In the genomic region with DNA sequence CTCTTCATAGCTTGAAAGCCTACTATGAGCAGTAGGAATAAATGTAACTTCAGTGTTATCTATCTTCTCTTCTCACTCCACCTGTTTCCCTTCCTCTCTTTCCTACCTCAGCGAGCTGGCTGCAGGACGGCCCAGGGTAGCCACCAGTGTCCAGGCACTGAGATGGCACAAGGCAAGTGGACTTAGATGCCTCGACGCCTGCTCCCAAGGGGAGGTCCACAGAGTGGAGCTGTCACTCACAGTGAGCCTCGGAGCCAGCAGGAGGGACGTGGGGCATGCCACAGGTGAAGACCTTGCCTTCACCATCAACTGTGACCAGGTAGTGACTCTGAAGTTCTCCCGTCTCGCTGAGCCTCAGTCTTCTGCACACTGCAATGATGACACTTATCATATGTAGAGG, we compare ENCODE assay signal across 14 cellular contexts.
A peak's percentile ranks its signal among the peaks of the same experiment; 100 is the strongest.
DNase-seq lines count a peak whose midpoint lies in the region; ATAC-seq and TF ChIP-seq lines count a peak whose summit lies in the region.
"Had no signal": no experiment of that assay in that cellular context is flagged by ENCODE, and none has a peak within 500 bp of the region (broad histone marks: within the 10 kb centered on the region; RNA-seq: fewer than 3 reads in every experiment).

No MANE protein-coding gene starts in this region.

- H3K4me3 ChIP-seq in HEK293 (ENCODE audit: low read depth, low read length) (no peak overlapping the region), neuronal stem cell (ENCODE audit: low read length in 2 of 2) (no peak overlapping the region), upper lobe of right lung (no peak overlapping the region), stomach (no peak overlapping the region)
- H3K4me3 ChIP-seq: HAP-1 had no signal

- H3K4ac ChIP-seq in neuronal stem cell (ENCODE audit: low read length) = no peak overlapping the region

- no peak overlapping the region for H3K4me2 ChIP-seq in neuronal stem cell (ENCODE audit: insufficient read depth, low read length, poor library complexity, severe bottlenecking)

- H2BK15ac ChIP-seq in neuronal stem cell (ENCODE audit: low read length) = no peak overlapping the region

- H3K4me1 ChIP-seq in HEK293 (ENCODE audit: control insufficient read depth, insufficient read depth, low read length) (no peaks in the 10 kb centered on the region), neuronal stem cell (ENCODE audit: control insufficient read depth in 2 of 2, insufficient read depth in 1 of 2, low read depth in 1 of 2, low read length in 2 of 2) (peaks cover 0 to 5% of the 10 kb centered on the region in 2 donors), upper lobe of right lung (no peaks in the 10 kb centered on the region), stomach (no peaks in the 10 kb centered on the region)
- H3K4me1 ChIP-seq: HAP-1 had no signal

- POLR2A ChIA-PET in HEK293 (lab: Yijun Ruan, JAX) = no interaction called here

- H3K14ac ChIP-seq in neuronal stem cell (ENCODE audit: low read length) = no peak overlapping the region

- H2BK5ac ChIP-seq in neuronal stem cell (ENCODE audit: low read length) = no peak overlapping the region

- H2BK120ac ChIP-seq in neuronal stem cell (ENCODE audit: low read depth, low read length) = no peak overlapping the region

- H4K91ac ChIP-seq in neuronal stem cell (ENCODE audit: low read depth, low read length, poor library complexity) = no peak overlapping the region

- ATAC-seq in upper lobe of right lung (no peak), HG02938 (IDR thresholded peaks at IDR 0.05; ENCODE audit: unreplicated experiment) (no peak)

- TF ChIP-seq POLR2A in stomach (IDR thresholded peaks at IDR 0.05) = no peak

- no peak overlapping the region for H2AFZ ChIP-seq in neuronal stem cell (ENCODE audit: low read length)

- H4K8ac ChIP-seq in neuronal stem cell (ENCODE audit: low read depth, low read length) = no peak overlapping the region

- peak overlapping the region; percentile 15 for H3K9ac ChIP-seq in neuronal stem cell (ENCODE audit: low read depth, low read length, poor library complexity)

- no peak overlapping the region for H2AK5ac ChIP-seq in neuronal stem cell (ENCODE audit: low read depth, low read length)

- TF ChIP-seq CTCF in HEK293 (tag by site-specific recombination; IDR thresholded peaks at IDR 0.05) (no peak), upper lobe of right lung (IDR thresholded peaks at IDR 0.05) (no peak), stomach (IDR thresholded peaks at IDR 0.05) (no peak)

- H3K79me1 ChIP-seq in neuronal stem cell (ENCODE audit: low read depth, low read length) = no peaks in the 10 kb centered on the region

- no peak overlapping the region for H3K18ac ChIP-seq in neuronal stem cell (ENCODE audit: low read length)

- no peak overlapping the region for H3K23ac ChIP-seq in neuronal stem cell (ENCODE audit: low read depth, low read length, poor library complexity)

- H2BK12ac ChIP-seq in neuronal stem cell (ENCODE audit: low read length) = no peak overlapping the region

- H3K9me3 ChIP-seq in HEK293 (ENCODE audit: control insufficient read depth, insufficient read depth, low read depth, low read length) (no peaks in the 10 kb centered on the region), neuronal stem cell (replicated peaks in 1 of 2; ENCODE audit: control insufficient read depth in 2 of 2, insufficient read depth in 1 of 2, low read depth in 1 of 2, low read length in 2 of 2) (peaks cover 0 to 2% of the 10 kb centered on the region in 2 donors), upper lobe of right lung (no peaks in the 10 kb centered on the region), stomach (no peaks in the 10 kb centered on the region)
- H3K9me3 ChIP-seq: HAP-1 had no signal

- H3K36me3 ChIP-seq in HEK293 (ENCODE audit: control insufficient read depth in 2 of 2, insufficient read depth in 1 of 2, low read length in 2 of 2) (peaks cover 8 to 31% of the 10 kb centered on the region in 2 experiments; a peak in 2 of 3 replicates), neuronal stem cell (replicated peaks in 1 of 2; ENCODE audit: control insufficient read depth in 2 of 2, insufficient read depth in 2 of 2, low read length in 2 of 2) (peaks cover 0 to 6% of the 10 kb centered on the region in 2 donors), upper lobe of right lung (no peaks in the 10 kb centered on the region), stomach (peaks cover 0 to 20% (median 7%) of the 10 kb centered on the region in 4 donors)
- H3K36me3 ChIP-seq: HAP-1 had no signal

- whole genome bisulfite sequencing in neuronal stem cell (ENCODE audit: extremely low coverage in 2 of 2, insufficient read length in 2 of 2, insufficient replicate concordance in 1 of 2), 2 donors = no CpG with 5 or more reads among the region's 8 CpGs
- 83 to 99% (median 88%) methylated on average over 8 of the region's 8 CpGs for WGBS in stomach, 5 donors

- intact Hi-C loops in upper lobe of right lung (cut with DNase I) = no loop called here
- intact Hi-C loops in stomach (cut with DNase I; ENCODE audit: low total_unique reads) = no loop called here

- H3K27me3 ChIP-seq in neuronal stem cell (ENCODE audit: control insufficient read depth in 3 of 3, insufficient read depth in 3 of 3, low read depth in 1 of 3, low read length in 3 of 3) = no peaks in the 10 kb centered on the region
- no peaks in the 10 kb centered on the region for H3K27me3 ChIP-seq in upper lobe of right lung
- H3K27me3 ChIP-seq in stomach = peaks cover 0 to 6% (median 0%) of the 10 kb centered on the region in 3 donors

- no peak for TF ChIP-seq EP300 in stomach (IDR thresholded peaks at IDR 0.05)

- DNase-seq in D341Med (ENCODE audit: low spot score) (peak; percentile 11), neuronal stem cell (ENCODE audit: low spot score) (no peak), upper lobe of right lung (peak; percentile 3), stomach (no peak)
- DNase-seq: C1 segment of cervical spinal cord; Calu3; CD4-positive, alpha-beta memory T cell; COR-L47; DMS153; DND-41; GOT3 had no signal

- CTCF ChIA-PET in HEK293 (lab: Yijun Ruan, JAX) = interaction anchor here (1.3 kb wide), 1 partner anchor 240 kb away, joined by 3 read pairs; no protein-coding TSS in a partner anchor

- H3K27ac ChIP-seq in HEK293 (ENCODE audit: extremely low read depth, low read depth, low read length) = no peak overlapping the region
- no peak overlapping the region for H3K27ac ChIP-seq in neuronal stem cell (replicated peaks; ENCODE audit: low read length)
- no peak overlapping the region for H3K27ac ChIP-seq in upper lobe of right lung
- H3K27ac ChIP-seq in stomach = no peak overlapping the region

TF ChIP-seq in HEK293, 187 proteins besides CTCF, POLR2A, EP300 and RAD21:
- no peak for TF ChIP-seq SP3 (tag by site-specific recombination; IDR thresholded peaks at IDR 0.05)
- TF ChIP-seq SCRT2 (tag by site-specific recombination; IDR thresholded peaks at IDR 0.05) = 0 out of 2 replicates have a peak, but pooled peaks have one; percentile 35

Comparison
In these comparisons a context has a peak if more than half of its experiments do, and no peak if none do; other contexts are left out.
1. DNase-seq: peak in D341Med (single experiment) and upper lobe of right lung (single experiment); none in neuronal stem cell (single experiment) and stomach (single experiment).